ENCODE assay signal across 15 cellular contexts in genomic region chrX:69137911-69138310, GRCh38. TPM values are rescaled to one million over a fixed set of nuclear protein-coding genes. Genes with fewer than 3 reads are reported as not detected.
DNase-seq lines count a peak whose midpoint lies in the region; ATAC-seq and TF ChIP-seq lines count a peak whose summit lies in the region.
"Had no signal": no experiment of that assay in that cellular context is flagged by ENCODE, and none has a peak within 500 bp of the region (broad histone marks: within the 10 kb centered on the region; RNA-seq: fewer than 3 reads in every experiment).

No MANE protein-coding gene starts in this region.

- H3K4me1 Mint-ChIP-seq in activated T-helper 17 cell treated with anti-CD3 and anti-CD28 coated beads, Interleukin-2, amount 50 U/mL, for 72 hours: no peaks in the 10 kb centered on the region

- no peak for TF ChIP-seq EP300 in ovary (IDR thresholded peaks at IDR 0.05)
- no peak for TF ChIP-seq EP300 in SK-N-SH (IDR thresholded peaks at IDR 0.05; ENCODE audit: borderline replicate concordance in 1 of 2, low read depth in 1 of 2, low read length in 1 of 2)

- no peaks in the 10 kb centered on the region for H3K36me3 ChIP-seq in hepatocyte (replicated peaks; ENCODE audit: insufficient read depth, low read depth)
- no peaks in the 10 kb centered on the region for H3K36me3 ChIP-seq in ovary
- no peaks in the 10 kb centered on the region for H3K36me3 ChIP-seq in uterus
- no peaks in the 10 kb centered on the region for H3K36me3 ChIP-seq in SK-N-SH (replicated peaks in 1 of 2; ENCODE audit: control insufficient read depth in 1 of 2, insufficient read depth in 2 of 2, low read length in 1 of 2)
- H3K36me3 ChIP-seq: upper lobe of left lung had no signal

- DNase-seq in right cardiac atrium: no peak
- DNase-seq in Right ventricle myocardium inferior (ENCODE audit: missing footprints): no peak
- DNase-seq in hepatocyte (ENCODE audit: low spot score): no peak
- peak in 4 of 5 donors; percentile 31 to 62 (median 37) for DNase-seq in ovary
- DNase-seq in uterus: no peak
- no peak for DNase-seq in SK-N-SH
- DNase-seq in activated CD8-positive, alpha-beta memory T cell treated with anti-CD3 and anti-CD28 coated beads, Interleukin-2, amount 50 U/mL, for 48 hours: no peak
- DNase-seq: amniotic stem cell; head of caudate nucleus; NCI-H2029 treated with DMSO at 0.1 percent for 48 hours; stimulated activated CD4-positive, alpha-beta T cell treated with anti-CD3 and anti-CD28 coated beads, Interleukin-4, amount 100 ng/mL, for 24 hours; upper lobe of left lung had no signal

- CTCF ChIA-PET in SK-N-SH (lab: Yijun Ruan, JAX): interaction anchor here (0.6 to 1.7 kb wide), 3 partner anchors 21 to 46 kb away, joined by 3 to 4 read pairs (median 3); no protein-coding TSS in a partner anchor

- no peak overlapping the region for H2AFZ ChIP-seq in hepatocyte
- no peak overlapping the region for H2AFZ ChIP-seq in SK-N-SH (ENCODE audit: low read depth)

- H3K9me3 ChIP-seq in right cardiac atrium (ENCODE audit: control insufficient read depth, low read length) (no peaks in the 10 kb centered on the region), hepatocyte (ENCODE audit: low read depth) (no peaks in the 10 kb centered on the region), ovary (no peaks in the 10 kb centered on the region), uterus (no peaks in the 10 kb centered on the region), SK-N-SH (no peaks in the 10 kb centered on the region)
- H3K9me3 ChIP-seq: upper lobe of left lung had no signal

- peaks cover 6% of the 10 kb centered on the region for H3K27me3 Mint-ChIP-seq in activated T-helper 17 cell treated with anti-CD3 and anti-CD28 coated beads, Interleukin-2, amount 50 U/mL, for 72 hours

- H3F3A ChIP-seq in SK-N-SH (replicated peaks; ENCODE audit: insufficient read depth): no peaks in the 10 kb centered on the region

- H3K4me3 ChIP-seq in right cardiac atrium (ENCODE audit: low read length) (no peak overlapping the region), hepatocyte (no peak overlapping the region), ovary (no peak overlapping the region), uterus (no peak overlapping the region), SK-N-SH (ENCODE audit: low read depth in 2 of 2, low read length in 1 of 2) (no peak overlapping the region)

- H3K27ac ChIP-seq in right cardiac atrium (ENCODE audit: low read length) (peak overlapping the region; percentile 17), hepatocyte (peak overlapping the region; percentile 95), ovary (peak overlapping the region in 1 of 2 donors; percentile 89), uterus (peak overlapping the region; percentile 76 to 77), SK-N-SH (ENCODE audit: low read depth in 2 of 2, low read length in 1 of 2) (no peak overlapping the region)
- H3K27ac ChIP-seq: epithelial cell of prostate had no signal

- H3K4me2 ChIP-seq in hepatocyte: no peak overlapping the region
- H3K4me2 ChIP-seq in SK-N-SH: no peak overlapping the region

- ATAC-seq in right cardiac atrium: no peak
- ATAC-seq in Right ventricle myocardium inferior: no peak
- no peak for ATAC-seq in activated T-helper 17 cell treated with anti-CD3 and anti-CD28 coated beads, Interleukin-2, amount 50 U/mL, for 72 hours (replicated peaks)
- ATAC-seq: Panc1 had no signal

- TF ChIP-seq CTCF in hepatocyte (IDR thresholded peaks at IDR 0.05; ENCODE audit: poor library complexity) (no peak), ovary (IDR thresholded peaks at IDR 0.05) (no peak), uterus (IDR thresholded peaks at IDR 0.05) (no peak), SK-N-SH (IDR thresholded peaks at IDR 0.05) (no peak)

- H3K79me2 ChIP-seq in hepatocyte: no peaks in the 10 kb centered on the region
- H3K79me2 ChIP-seq in SK-N-SH (ENCODE audit: insufficient read depth): no peaks in the 10 kb centered on the region

- intact Hi-C loops in right cardiac atrium (cut with DNase I) (no loop called here), Right ventricle myocardium inferior (cut with DNase I) (no loop called here), ovary (cut with DNase I) (no loop called here), uterus (cut with DNase I; ENCODE audit: low total_unique reads) (no loop called here)

- POLR2A ChIA-PET in SK-N-SH (lab: Yijun Ruan, JAX): no interaction called here

- WGBS in right cardiac atrium: 86% methylated on average over 3 of the region's 3 CpGs
- WGBS in hepatocyte (ENCODE audit: low lambda C conversion rate, missing lambda C conversion rate): 55% methylated on average over 3 of the region's 3 CpGs
- 26 to 32% (median 30%) methylated on average over 3 of the region's 3 CpGs for WGBS in ovary, 3 donors
- WGBS in SK-N-SH (ENCODE audit: low lambda C conversion rate): 45% methylated on average over 2 of the region's 3 CpGs

- H3K4me1 ChIP-seq in right cardiac atrium (ENCODE audit: control insufficient read depth, insufficient read depth, low read length) (no peaks in the 10 kb centered on the region), hepatocyte (ENCODE audit: insufficient read depth) (peaks cover 12% of the 10 kb centered on the region), ovary (ENCODE audit: insufficient read depth) (peaks cover 2% of the 10 kb centered on the region), uterus (peaks cover 0 to 4% of the 10 kb centered on the region in 2 donors), SK-N-SH (ENCODE audit: control insufficient read depth in 1 of 2, insufficient read depth in 2 of 2, low read depth in 1 of 2, low read length in 1 of 2) (peaks cover 0 to 27% of the 10 kb centered on the region in 2 experiments; a peak in 1 of 4 replicates)

- TF ChIP-seq RAD21 in SK-N-SH (IDR thresholded peaks at IDR 0.05; ENCODE audit: low read length): no peak

- H3K27ac Mint-ChIP-seq in activated T-helper 17 cell treated with anti-CD3 and anti-CD28 coated beads, Interleukin-2, amount 50 U/mL, for 72 hours: no peak overlapping the region

- H3K36me3 Mint-ChIP-seq in activated T-helper 17 cell treated with anti-CD3 and anti-CD28 coated beads, Interleukin-2, amount 50 U/mL, for 72 hours (ENCODE audit: low read depth): no peaks in the 10 kb centered on the region

- H3K9me3 Mint-ChIP-seq in activated T-helper 17 cell treated with anti-CD3 and anti-CD28 coated beads, Interleukin-2, amount 50 U/mL, for 72 hours: no peaks in the 10 kb centered on the region

- TF ChIP-seq POLR2A in ovary (IDR thresholded peaks at IDR 0.05): no peak
- no peak for TF ChIP-seq POLR2A in uterus (IDR thresholded peaks at IDR 0.05)

- H3K27me3 ChIP-seq in right cardiac atrium (ENCODE audit: control insufficient read depth, insufficient read depth) (no peaks in the 10 kb centered on the region), hepatocyte (no peaks in the 10 kb centered on the region), ovary (no peaks in the 10 kb centered on the region), uterus (no peaks in the 10 kb centered on the region), SK-N-SH (ENCODE audit: insufficient read depth) (peaks cover 19% of the 10 kb centered on the region; the same call in 1 of the 2 replicates)

- H3K9me2 ChIP-seq in hepatocyte (replicated peaks; ENCODE audit: insufficient read depth): no peaks in the 10 kb centered on the region
- no peaks in the 10 kb centered on the region for H3K9me2 ChIP-seq in SK-N-SH

- no peak overlapping the region for H3K4me3 Mint-ChIP-seq in activated T-helper 17 cell treated with anti-CD3 and anti-CD28 coated beads, Interleukin-2, amount 50 U/mL, for 72 hours

- H3K9ac ChIP-seq in SK-N-SH: no peak overlapping the region

- H4K20me1 ChIP-seq in hepatocyte (ENCODE audit: insufficient read depth, poor library complexity, severe bottlenecking) (no peaks in the 10 kb centered on the region), SK-N-SH (ENCODE audit: insufficient read depth) (no peaks in the 10 kb centered on the region)

TF ChIP-seq in SK-N-SH, 30 proteins besides CTCF, POLR2A, EP300 and RAD21 (continues in another document):
- TF ChIP-seq ZBTB33 (IDR thresholded peaks at IDR 0.05; ENCODE audit: borderline replicate concordance, low read depth) (no peak), FOXM1 (IDR thresholded peaks at IDR 0.05; ENCODE audit: low read depth) (no peak), TAF1 (IDR thresholded peaks at IDR 0.05; ENCODE audit: borderline replicate concordance, low read depth, low read length) (no peak), NFIC (IDR thresholded peaks at IDR 0.05; ENCODE audit: borderline replicate concordance) (no peak), YY1 (IDR thresholded peaks at IDR 0.05; ENCODE audit: low read depth) (no peak), JUND (IDR thresholded peaks at IDR 0.05) (no peak), EZH2phosphoT487 (IDR thresholded peaks at IDR 0.05; ENCODE audit: borderline replicate concordance, low read depth) (no peak), MEF2A (IDR thresholded peaks at IDR 0.05; ENCODE audit: borderline replicate concordance, low read depth) (no peak), SMC3 (IDR thresholded peaks at IDR 0.05; ENCODE audit: low read depth, low read length) (no peak), NRF1 (IDR thresholded peaks at IDR 0.05; ENCODE audit: low read depth, low read length) (no peak), GATA2 (CRISPR knock-in tag; IDR thresholded peaks at IDR 0.05) (no peak)

RNA-seq across cellular contexts. Expression of gene PJA1, which starts 27.3 kb away (rescaled TPM):
- total RNA-seq in right cardiac atrium (10 to 100 TPM; 14.1 to 20.8 (median 18.5) TPM), Right ventricle myocardium inferior (12.6 TPM), hepatocyte (49.1 and 56.8 TPM in 2 replicates), ovary (10 to 100 TPM; 17.2 to 63.9 (median 51.1) TPM), uterus (10 to 100 TPM in 3 of 4 donors, 1 to 10 TPM in 1; 9.7 to 68.0 (median 26.1) TPM)
- polyA plus RNA-seq in right cardiac atrium (12.3 TPM), hepatocyte (57.0 and 71.0 TPM in 2 replicates), ovary (10 to 100 TPM; 23.3 to 68.0 TPM), SK-N-SH (2012; rRNA removed) (15.7 and 16.5 TPM in 2 replicates)
- polyA plus RNA-seq in SK-N-SH (2012; cell fraction: cytosol; rRNA removed): 15.1 and 15.7 TPM in 2 replicates
- polyA plus RNA-seq in SK-N-SH (2012; cell fraction: nucleus; rRNA removed): 12.4 and 14.4 TPM in 2 replicates
- total RNA-seq in activated T-helper 17 cell treated with anti-CD3 and anti-CD28 coated beads, Interleukin-2, amount 50 U/mL, for 72 hours: 10 to 100 TPM; 13.6 to 21.3 TPM

Comparison
In these comparisons a context has a peak if more than half of its experiments do, and no peak if none do; other contexts are left out.
1. DNase-seq: peak in ovary (4 of 5); none in right cardiac atrium (0 of 3), Right ventricle myocardium inferior (single experiment), hepatocyte (single experiment), uterus (0 of 2), SK-N-SH (single experiment) and activated CD8-positive, alpha-beta memory T cell treated with anti-CD3 and anti-CD28 coated beads, Interleukin-2, amount 50 U/mL, for 48 hours (single experiment).
2. H3K27ac ChIP-seq: peak in right cardiac atrium (single experiment), hepatocyte (single experiment) and uterus (2 of 2); none in SK-N-SH (0 of 2).